8 cellular contexts compared by ENCODE assay signal in the genomic region with DNA sequence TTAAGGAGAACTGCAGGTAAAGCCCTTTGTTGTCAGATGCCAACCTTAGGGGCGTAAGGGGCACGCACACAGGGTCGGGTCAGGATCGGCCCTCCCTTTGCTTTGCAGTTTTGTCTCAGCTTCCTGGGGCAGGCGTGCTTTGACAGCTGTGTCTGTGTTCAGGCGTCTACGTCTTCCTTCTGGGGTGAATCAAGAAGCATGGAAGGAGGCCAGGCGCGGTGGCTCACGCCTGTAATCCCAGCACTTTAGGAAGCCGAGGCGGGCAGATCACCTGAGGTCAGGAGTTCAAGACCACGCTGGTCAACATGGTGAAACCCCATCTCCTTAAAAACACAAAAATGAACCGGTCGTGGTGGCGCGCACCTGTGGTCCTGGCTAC. TPM values are rescaled to one million over a fixed set of nuclear protein-coding genes. Genes with fewer than 3 reads are reported as not detected.
DNase-seq lines count a peak whose midpoint lies in the region; TF ChIP-seq lines count a peak whose summit lies in the region.

No MANE protein-coding gene starts in this region.

- H3K9me2 ChIP-seq in DOHH2 (replicated peaks; ENCODE audit: control insufficient read depth, low read length) (no peaks in the 10 kb centered on the region), PC-9 (ENCODE audit: insufficient read depth) (no peaks in the 10 kb centered on the region)

- no peaks in the 10 kb centered on the region for H3K27me3 Mint-ChIP-seq in progenitor cell of endocrine pancreas

- peaks cover 14% of the 10 kb centered on the region for H4K20me1 ChIP-seq in DOHH2 (ENCODE audit: control insufficient read depth, insufficient read depth, low read depth, low read length)
- H4K20me1 ChIP-seq in PC-9 (ENCODE audit: insufficient read depth) = peaks cover 17% of the 10 kb centered on the region; the same call in 1 of the 2 replicates

- peaks cover 5% of the 10 kb centered on the region for H3K9me3 Mint-ChIP-seq in progenitor cell of endocrine pancreas (ENCODE audit: low read depth)

- peaks cover 32% of the 10 kb centered on the region for H3K36me3 Mint-ChIP-seq in progenitor cell of endocrine pancreas (ENCODE audit: insufficient read depth)

- peaks cover 80% of the 10 kb centered on the region for H3K36me3 ChIP-seq in DOHH2 (ENCODE audit: control insufficient read depth, low read length)
- H3K36me3 ChIP-seq in PC-9 (ENCODE audit: low read depth) = peaks cover 47% of the 10 kb centered on the region
- no peaks in the 10 kb centered on the region for H3K36me3 ChIP-seq in testis (ENCODE audit: low read depth, missing control alignments)

- H3K4me3 ChIP-seq in DOHH2 (ENCODE audit: low read length) = peak overlapping the region; percentile 87
- peak overlapping the region; percentile 96 for H3K4me3 ChIP-seq in PC-9
- H3K4me3 ChIP-seq in epithelial cell of proximal tubule (ENCODE audit: low read depth, low read length) = peak overlapping the region; percentile 90
- H3K4me3 ChIP-seq in testis = peak overlapping the region in 1 of 2 donors; percentile 97

- H3K27ac Mint-ChIP-seq in progenitor cell of endocrine pancreas = no peak overlapping the region

- intact Hi-C loops in PC-9 (cut with micrococcal nuclease; ENCODE audit: unreplicated experiment) = loop anchor here (5.0 kb wide), 1 partner anchor 263 kb away; no protein-coding TSS in a partner anchor
- intact Hi-C loops in testis (cut with DNase I; ENCODE audit: low total_unique reads) = no loop called here

- TF ChIP-seq CTCF in DOHH2 (IDR thresholded peaks at IDR 0.05; ENCODE audit: low read depth, low read length, poor library complexity, severe bottlenecking) = no peak
- no peak for TF ChIP-seq CTCF in PC-9 (conservative IDR thresholded peaks at IDR 0.05)
- no peak for TF ChIP-seq CTCF in epithelial cell of proximal tubule (conservative IDR thresholded peaks at IDR 0.05; ENCODE audit: low read depth, low read length)
- no peak for TF ChIP-seq CTCF in progenitor cell of endocrine pancreas (IDR thresholded peaks at IDR 0.05; ENCODE audit: unreplicated experiment)
- TF ChIP-seq CTCF in testis (IDR thresholded peaks at IDR 0.05) = no peak

- 52 to 82% methylated on average over 4 to 17 of the region's 17 CpGs for WGBS in testis, 2 donors

- DNase-seq in PC-9 (no peak), epithelial cell of proximal tubule (ENCODE audit: low read depth) (no peak), progenitor cell of endocrine pancreas (ENCODE audit: low spot score, unreplicated experiment) (no peak), testis (no peak), SHP77 treated with DMSO at 0.1 percent for 48 hours (lab: John Stamatoyannopoulos, UW) (no peak), islet precursor cell (no peak), ACHN (no peak)

- H3K27me3 ChIP-seq in DOHH2 (ENCODE audit: control insufficient read depth, low read length) (no peaks in the 10 kb centered on the region), PC-9 (ENCODE audit: insufficient read depth, low read depth) (no peaks in the 10 kb centered on the region), testis (no peaks in the 10 kb centered on the region)

- H3K4me2 ChIP-seq in DOHH2 (ENCODE audit: low read length) (peak overlapping the region; percentile 95), PC-9 (peak overlapping the region; percentile 97)

- H3K4me1 ChIP-seq in DOHH2 (ENCODE audit: control insufficient read depth, low read length) = peaks cover 18% of the 10 kb centered on the region
- H3K4me1 ChIP-seq in PC-9 (replicated peaks; ENCODE audit: insufficient read depth) = peaks cover 18% of the 10 kb centered on the region
- peaks cover 28% of the 10 kb centered on the region for H3K4me1 ChIP-seq in testis

- no peak overlapping the region for H3K27ac ChIP-seq in DOHH2 (ENCODE audit: low read depth, low read length)
- H3K27ac ChIP-seq in PC-9 = no peak overlapping the region
- H3K27ac ChIP-seq in testis = peak overlapping the region in 1 of 2 donors; percentile 76

- peaks cover 7% of the 10 kb centered on the region; the same call in 1 of the 2 replicates for H3K9me3 ChIP-seq in DOHH2 (ENCODE audit: control insufficient read depth, insufficient read depth, low read length)
- H3K9me3 ChIP-seq in PC-9 (ENCODE audit: insufficient read depth, low read depth) = no peaks in the 10 kb centered on the region
- no peaks in the 10 kb centered on the region for H3K9me3 ChIP-seq in testis

- in situ Hi-C loops in ACHN (cut with HindIII; ENCODE audit: low pct_ligation_motif_present, low pct_unique_long_range_greater_than_20kb, low sequenced_read_pairs) = no loop called here

- H2AFZ ChIP-seq in PC-9 = no peak overlapping the region

- H3F3A ChIP-seq in DOHH2 (ENCODE audit: control insufficient read depth, insufficient read depth) (no peaks in the 10 kb centered on the region), PC-9 (ENCODE audit: insufficient read depth, low read depth) (no peaks in the 10 kb centered on the region; the same call in 1 of the 2 replicates)

- no peak for TF ChIP-seq POLR2A in testis (IDR thresholded peaks at IDR 0.05)

- BruUV-seq in PC-9 (replicated peaks; lab: Mats Ljungman, UMichigan) = TSS peak; percentile 57

- H3K79me2 ChIP-seq in DOHH2 (ENCODE audit: control insufficient read depth, low read length) (peaks cover 89% of the 10 kb centered on the region), PC-9 (ENCODE audit: low read depth) (peaks cover 87% of the 10 kb centered on the region)

- peaks cover 11% of the 10 kb centered on the region for H3K4me1 Mint-ChIP-seq in progenitor cell of endocrine pancreas (ENCODE audit: low read depth)

- CTCF ChIA-PET in PC-9 (lab: Charles Lee) = interaction anchor here (0.6 kb wide), 1 partner anchor 355 kb away, joined by 8 read pairs; no protein-coding TSS in a partner anchor

- POLR2A ChIA-PET in PC-9 (lab: Charles Lee; ENCODE audit: unreplicated experiment) = no interaction called here

- peak overlapping the region; percentile 77 for H3K4me3 Mint-ChIP-seq in progenitor cell of endocrine pancreas (ENCODE audit: low read depth)

RNA-seq across cellular contexts. Expression of gene ZGPAT, which starts 1.3 kb away (rescaled TPM):
- total RNA-seq in PC-9 (2021) (27.2 and 31.4 TPM in 2 replicates), epithelial cell of proximal tubule (36.5 and 57.2 TPM in 2 replicates), progenitor cell of endocrine pancreas (38.5 and 39.0 TPM in 2 replicates), testis (10 to 100 TPM; 53.1 to 57.3 TPM)
- polyA plus RNA-seq in testis (ENCODE audit: insufficient read depth, low read depth, low replicate concordance) = 43.1 TPM

RNA-seq across cellular contexts. Expression of gene ARFRP1, which starts 1.4 kb away (rescaled TPM):
- total RNA-seq in PC-9 (2021) (59.1 and 71.1 TPM in 2 replicates), epithelial cell of proximal tubule (42.1 and 49.0 TPM in 2 replicates), progenitor cell of endocrine pancreas (51.0 and 53.8 TPM in 2 replicates), testis (10 to 100 TPM; 55.4 to 55.6 TPM)
- 37.8 TPM for polyA plus RNA-seq in testis (ENCODE audit: insufficient read depth, low read depth, low replicate concordance)

RNA-seq across cellular contexts. Expression of gene TNFRSF6B, which starts 12.7 kb away (rescaled TPM):
- total RNA-seq in PC-9 (2021) = not detected in 2 replicates
- total RNA-seq in epithelial cell of proximal tubule = 509 and 817 TPM in 2 replicates
- not detected in 2 replicates for total RNA-seq in progenitor cell of endocrine pancreas
- total RNA-seq in testis = 10 to 100 TPM; 26.2 to 30.5 TPM
- 3.0 TPM for polyA plus RNA-seq in testis (ENCODE audit: insufficient read depth, low read depth, low replicate concordance)

RNA-seq across cellular contexts. Expression of gene LIME1, which starts 27.3 kb away (rescaled TPM):
- 18.7 and 24.8 TPM in 2 replicates for total RNA-seq in PC-9 (2021)
- 6.5 and 19.1 TPM in 2 replicates for total RNA-seq in epithelial cell of proximal tubule
- 17.2 and 21.0 TPM in 2 replicates for total RNA-seq in progenitor cell of endocrine pancreas
- 10 to 100 TPM; 41.4 to 47.4 TPM for total RNA-seq in testis
- 5.6 TPM for polyA plus RNA-seq in testis (ENCODE audit: insufficient read depth, low read depth, low replicate concordance)

RNA-seq across cellular contexts. Expression of gene SLC2A4RG, which starts 30.4 kb away (rescaled TPM):
- total RNA-seq in PC-9 (2021) (167 and 233 TPM in 2 replicates), epithelial cell of proximal tubule (91.5 and 91.9 TPM in 2 replicates), progenitor cell of endocrine pancreas (59.7 and 59.9 TPM in 2 replicates), testis (100 to 1,000 TPM; 123 to 141 TPM)
- 64.4 TPM for polyA plus RNA-seq in testis (ENCODE audit: insufficient read depth, low read depth, low replicate concordance)

Comparison
In these comparisons a context has a peak if more than half of its experiments do, and no peak if none do; other contexts are left out.
1. RNA of gene TNFRSF6B, which starts 12.7 kb away (total RNA-seq): 509 to 817 TPM in epithelial cell of proximal tubule and 26.2 to 30.5 TPM in testis; not detected in PC-9 and not detected in progenitor cell of endocrine pancreas; every median in the first group is over 10 times any median in the second.